ENCODE assay signal across 14 cellular contexts in the genomic region with DNA sequence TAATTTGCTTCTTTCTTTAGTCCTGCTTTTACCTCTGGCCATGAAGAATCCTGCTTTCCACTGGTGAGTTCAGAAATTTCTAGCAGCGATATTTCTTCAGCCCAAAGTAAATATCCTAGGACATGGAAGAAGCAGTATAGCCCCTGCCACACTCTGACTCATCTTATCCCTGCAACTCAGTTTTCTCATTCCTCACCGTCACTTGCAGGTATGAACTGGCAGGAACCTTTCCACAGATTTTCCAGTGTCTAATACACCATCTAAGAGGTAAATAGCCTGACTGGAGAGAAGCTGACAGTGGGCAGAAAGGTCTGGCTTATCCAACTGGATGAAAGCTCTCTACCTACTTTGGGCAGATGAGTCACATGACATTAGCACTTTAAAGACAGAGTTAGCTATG.
DNase-seq lines count a peak whose midpoint lies in the region; ATAC-seq and TF ChIP-seq lines count a peak whose summit lies in the region.
"Had no signal": no experiment of that assay in that cellular context is flagged by ENCODE, and none has a peak within 500 bp of the region (broad histone marks: within the 10 kb centered on the region; RNA-seq: fewer than 3 reads in every experiment).

No MANE protein-coding gene starts in this region.

- no peak overlapping the region for H2AFZ ChIP-seq in mesenchymal stem cell (ENCODE audit: low read depth, low read length)
- H2AFZ ChIP-seq: GM23248 had no signal

- no peak overlapping the region for H4K8ac ChIP-seq in mesenchymal stem cell (ENCODE audit: low read length)

- no peak overlapping the region for H4K91ac ChIP-seq in mesenchymal stem cell (ENCODE audit: low read length)

- H3K9me3 ChIP-seq in RWPE2 (ENCODE audit: severe bottlenecking): no peaks in the 10 kb centered on the region
- H3K9me3 ChIP-seq in prostate gland: no peaks in the 10 kb centered on the region
- no peaks in the 10 kb centered on the region for H3K9me3 ChIP-seq in mesenchymal stem cell (ENCODE audit: control insufficient read depth, low read length)

- no peak overlapping the region for H3K4me3 ChIP-seq in RWPE2 (ENCODE audit: severe bottlenecking)
- no peak overlapping the region for H3K4me3 ChIP-seq in prostate gland
- no peak overlapping the region for H3K4me3 ChIP-seq in mesenchymal stem cell (ENCODE audit: insufficient read depth in 1 of 2, low read depth in 1 of 2, low read length in 2 of 2)
- H3K4me3 ChIP-seq: GM12878, GM23248 had no signal

- DNase-seq in HPDE6-E6E7 (ENCODE audit: extremely low spot score) (peak; percentile 29), RWPE2 (ENCODE audit: low spot score) (no peak), prostate gland (ENCODE audit: low spot score) (peak; percentile 5), NAMALWA (ENCODE audit: low spot score) (no peak), mesenchymal stem cell (no peak), MV-4-11 (lab: John Stamatoyannopoulos, UW) (no peak)
- DNase-seq: C1 segment of cervical spinal cord; CD4-positive, alpha-beta T cell; DMS79; GM23248 had no signal

- intact Hi-C loops in prostate gland (cut with DNase I): no loop called here

- H2BK5ac ChIP-seq in mesenchymal stem cell (ENCODE audit: low read depth, low read length, poor library complexity, severe bottlenecking): no peak overlapping the region

- H3K4ac ChIP-seq in mesenchymal stem cell (ENCODE audit: low read depth in 1 of 2, low read length in 2 of 2): no peak overlapping the region

- H3K27me3 ChIP-seq in RWPE2 (ENCODE audit: insufficient read depth, poor library complexity, severe bottlenecking): no peaks in the 10 kb centered on the region
- H3K27me3 ChIP-seq in prostate gland (replicated peaks; ENCODE audit: insufficient read depth): no peaks in the 10 kb centered on the region
- no peaks in the 10 kb centered on the region for H3K27me3 ChIP-seq in mesenchymal stem cell (ENCODE audit: control insufficient read depth in 1 of 2, insufficient read depth in 1 of 2, low read length in 2 of 2)

- no peak overlapping the region for H2BK120ac ChIP-seq in mesenchymal stem cell (ENCODE audit: low read depth, low read length)

- no peak overlapping the region for H2BK12ac ChIP-seq in mesenchymal stem cell (ENCODE audit: low read length in 2 of 2)

- no peak overlapping the region for H3K14ac ChIP-seq in mesenchymal stem cell (ENCODE audit: low read length in 2 of 2)

- ATAC-seq in RWPE2 (ENCODE audit: low read depth) (peak; percentile 77), esophagus mucosa (peak; percentile 32)
- ATAC-seq: GM12878, HCT116 had no signal

- no peak overlapping the region for H3K23ac ChIP-seq in mesenchymal stem cell (ENCODE audit: low read length in 2 of 2)

- no peak overlapping the region for H3K9ac ChIP-seq in mesenchymal stem cell (ENCODE audit: low read length)
- H3K9ac ChIP-seq: GM23248 had no signal

- 43% methylated on average over 2 of the region's 2 CpGs for WGBS in prostate gland
- 81% methylated on average over 1 of the region's 2 CpGs for WGBS in mesenchymal stem cell

- H2BK15ac ChIP-seq in mesenchymal stem cell (ENCODE audit: low read depth, poor library complexity, severe bottlenecking): no peak overlapping the region

- no peaks in the 10 kb centered on the region for H3K79me1 ChIP-seq in mesenchymal stem cell (replicated peaks; ENCODE audit: low read length, poor library complexity, severe bottlenecking)

- H2AK5ac ChIP-seq in mesenchymal stem cell (ENCODE audit: low read length, severe bottlenecking): no peak overlapping the region

- H3K18ac ChIP-seq in mesenchymal stem cell (ENCODE audit: low read depth in 1 of 2, low read length in 2 of 2): no peak overlapping the region

- TF ChIP-seq CTCF in RWPE2 (IDR thresholded peaks at IDR 0.05; ENCODE audit: poor library complexity, severe bottlenecking): no peak
- TF ChIP-seq CTCF in prostate gland (IDR thresholded peaks at IDR 0.05): no peak

- H3K36me3 ChIP-seq in RWPE2 (ENCODE audit: low read depth): no peaks in the 10 kb centered on the region
- no peaks in the 10 kb centered on the region for H3K36me3 ChIP-seq in prostate gland
- H3K36me3 ChIP-seq in mesenchymal stem cell (ENCODE audit: control insufficient read depth in 1 of 2, insufficient read depth in 2 of 2, low read depth in 1 of 2, low read length in 2 of 2): no peaks in the 10 kb centered on the region

- TF ChIP-seq POLR2A in prostate gland (IDR thresholded peaks at IDR 0.05): no peak

- no peak overlapping the region for H3K27ac ChIP-seq in RWPE2 (ENCODE audit: poor library complexity, severe bottlenecking)
- H3K27ac ChIP-seq in prostate gland: no peak overlapping the region
- no peak overlapping the region for H3K27ac ChIP-seq in mesenchymal stem cell (ENCODE audit: low read length, poor library complexity, severe bottlenecking)
- H3K27ac ChIP-seq: GM23248, HL-60 had no signal

- H3K4me1 ChIP-seq in RWPE2 (ENCODE audit: insufficient read depth, poor library complexity, severe bottlenecking) (peaks cover 16% of the 10 kb centered on the region), prostate gland (replicated peaks) (no peaks in the 10 kb centered on the region), mesenchymal stem cell (ENCODE audit: control insufficient read depth, insufficient read depth, low read depth, low read length) (no peaks in the 10 kb centered on the region)

- no peak overlapping the region for H3K4me2 ChIP-seq in mesenchymal stem cell (ENCODE audit: low read length, poor library complexity, severe bottlenecking)

Comparison
In these comparisons a context has a peak if more than half of its experiments do, and no peak if none do; other contexts are left out.
1. DNase-seq: peak in HPDE6-E6E7 (single experiment) and prostate gland (single experiment); none in RWPE2 (single experiment), NAMALWA (single experiment), mesenchymal stem cell (single experiment) and MV-4-11 (single experiment).